Comparison of ENCODE assay signal across 8 cellular contexts in genomic region chr7:5494683-5495561, GRCh38.
A peak's percentile ranks its signal among the peaks of the same experiment; 100 is the strongest.
DNase-seq lines count a peak whose midpoint lies in the region; ATAC-seq and TF ChIP-seq lines count a peak whose summit lies in the region.

No MANE protein-coding gene starts in this region.

- peak; percentile 95 for TF ChIP-seq CTCF in GM12874 (IDR thresholded peaks at IDR 0.05; ENCODE audit: insufficient read depth, low read depth, low read length)

- ATAC-seq in HG02973 (IDR thresholded peaks at IDR 0.05; ENCODE audit: unreplicated experiment) = peak; percentile 55
- ATAC-seq in HG02870 (IDR thresholded peaks at IDR 0.05; ENCODE audit: unreplicated experiment) = no peak

- DNase-seq in NCI-H2227 (lab: John Stamatoyannopoulos, UW; ENCODE audit: unreplicated experiment) (peak; percentile 82), kidney tubule cell (ENCODE audit: low spot score) (peak; percentile 92)
- DNase-seq in activated CD4-positive, CD25-positive, alpha-beta regulatory T cell treated with anti-CD3 and anti-CD28 coated beads, Interleukin-2, amount 50 U/mL, for 72 hours = peak; percentile 80
- DNase-seq in central memory CD4-positive, alpha-beta T cell = peak; percentile 78
- peak; percentile 77 for DNase-seq in stimulated activated CD4-positive, alpha-beta T cell treated with anti-CD3 and anti-CD28 coated beads, Interleukin-1b, Interleukin-23, amount 100 ng/mL, for 48 hours
